1 cellular context compared by ENCODE assay signal in genomic region chr11:6377902-6378694, GRCh38.
TF ChIP-seq lines count a peak whose summit lies in the region.

No MANE protein-coding gene starts in this region.

TF ChIP-seq in K562, 482 proteins besides CTCF, POLR2A, EP300 and RAD21:
- peak; percentile 90 for TF ChIP-seq TFE3 (CRISPR knock-in tag; IDR thresholded peaks at IDR 0.05)
- no peak for TF ChIP-seq ZBTB11 (CRISPR knock-in tag; IDR thresholded peaks at IDR 0.05)
- TF ChIP-seq NFE2 (IDR thresholded peaks at IDR 0.05; ENCODE audit: low read depth): no peak
- TF ChIP-seq, protein P1, sequence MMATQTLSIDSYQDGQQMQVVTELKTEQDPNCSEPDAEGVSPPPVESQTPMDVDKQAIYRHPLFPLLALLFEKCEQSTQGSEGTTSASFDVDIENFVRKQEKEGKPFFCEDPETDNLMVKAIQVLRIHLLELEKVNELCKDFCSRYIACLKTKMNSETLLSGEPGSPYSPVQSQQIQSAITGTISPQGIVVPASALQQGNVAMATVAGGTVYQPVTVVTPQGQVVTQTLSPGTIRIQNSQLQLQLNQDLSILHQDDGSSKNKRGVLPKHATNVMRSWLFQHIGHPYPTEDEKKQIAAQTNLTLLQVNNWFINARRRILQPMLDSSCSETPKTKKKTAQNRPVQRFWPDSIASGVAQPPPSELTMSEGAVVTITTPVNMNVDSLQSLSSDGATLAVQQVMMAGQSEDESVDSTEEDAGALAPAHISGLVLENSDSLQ (IDR thresholded peaks at IDR 0.05): peak; percentile 37; the same call in 1 of the 2 replicates
- peak; percentile 85 for TF ChIP-seq MEIS2 (IDR thresholded peaks at IDR 0.05; ENCODE audit: partially characterized antibody)
- no peak for TF ChIP-seq NR2C2 (CRISPR knock-in tag; IDR thresholded peaks at IDR 0.05)
- no peak for TF ChIP-seq NR2C2 (tag; IDR thresholded peaks at IDR 0.05)
- TF ChIP-seq GTF2F1 (IDR thresholded peaks at IDR 0.05; ENCODE audit: low read depth, low read length): no peak
- no peak for TF ChIP-seq ZFX (CRISPR knock-in tag; IDR thresholded peaks at IDR 0.05)
- TF ChIP-seq BHLHE40 (IDR thresholded peaks at IDR 0.05; ENCODE audit: low read length): peak; percentile 77
- TF ChIP-seq TOE1 (IDR thresholded peaks at IDR 0.05; ENCODE audit: borderline replicate concordance): peak; percentile 55; the same call in 1 of the 2 replicates
- no peak for TF ChIP-seq TOE1 (CRISPR knock-in tag; IDR thresholded peaks at IDR 0.05; ENCODE audit: borderline replicate concordance, low read depth)
- TF ChIP-seq LCOR (CRISPR knock-in tag; IDR thresholded peaks at IDR 0.05): no peak
- peak; percentile 74 for TF ChIP-seq RAD51 (IDR thresholded peaks at IDR 0.05; ENCODE audit: borderline replicate concordance, low read depth)
- 0 out of 2 replicates have a peak, but pooled peaks have one; percentile 11 for TF ChIP-seq CTBP1 (IDR thresholded peaks at IDR 0.05; ENCODE audit: borderline replicate concordance)
- peak; percentile 74 for TF ChIP-seq USF1 (CRISPR knock-in tag; IDR thresholded peaks at IDR 0.05)
- TF ChIP-seq ETS2 (tag; IDR thresholded peaks at IDR 0.05; ENCODE audit: borderline replicate concordance, poor library complexity, severe bottlenecking): no peak
- TF ChIP-seq SLC30A9 (CRISPR knock-in tag; IDR thresholded peaks at IDR 0.05): no peak
- no peak for TF ChIP-seq MAZ (CRISPR knock-in tag; conservative IDR thresholded peaks at IDR 0.05 in 1 of 2, IDR thresholded peaks at IDR 0.05 in 1 of 2)
- TF ChIP-seq, protein P2, sequence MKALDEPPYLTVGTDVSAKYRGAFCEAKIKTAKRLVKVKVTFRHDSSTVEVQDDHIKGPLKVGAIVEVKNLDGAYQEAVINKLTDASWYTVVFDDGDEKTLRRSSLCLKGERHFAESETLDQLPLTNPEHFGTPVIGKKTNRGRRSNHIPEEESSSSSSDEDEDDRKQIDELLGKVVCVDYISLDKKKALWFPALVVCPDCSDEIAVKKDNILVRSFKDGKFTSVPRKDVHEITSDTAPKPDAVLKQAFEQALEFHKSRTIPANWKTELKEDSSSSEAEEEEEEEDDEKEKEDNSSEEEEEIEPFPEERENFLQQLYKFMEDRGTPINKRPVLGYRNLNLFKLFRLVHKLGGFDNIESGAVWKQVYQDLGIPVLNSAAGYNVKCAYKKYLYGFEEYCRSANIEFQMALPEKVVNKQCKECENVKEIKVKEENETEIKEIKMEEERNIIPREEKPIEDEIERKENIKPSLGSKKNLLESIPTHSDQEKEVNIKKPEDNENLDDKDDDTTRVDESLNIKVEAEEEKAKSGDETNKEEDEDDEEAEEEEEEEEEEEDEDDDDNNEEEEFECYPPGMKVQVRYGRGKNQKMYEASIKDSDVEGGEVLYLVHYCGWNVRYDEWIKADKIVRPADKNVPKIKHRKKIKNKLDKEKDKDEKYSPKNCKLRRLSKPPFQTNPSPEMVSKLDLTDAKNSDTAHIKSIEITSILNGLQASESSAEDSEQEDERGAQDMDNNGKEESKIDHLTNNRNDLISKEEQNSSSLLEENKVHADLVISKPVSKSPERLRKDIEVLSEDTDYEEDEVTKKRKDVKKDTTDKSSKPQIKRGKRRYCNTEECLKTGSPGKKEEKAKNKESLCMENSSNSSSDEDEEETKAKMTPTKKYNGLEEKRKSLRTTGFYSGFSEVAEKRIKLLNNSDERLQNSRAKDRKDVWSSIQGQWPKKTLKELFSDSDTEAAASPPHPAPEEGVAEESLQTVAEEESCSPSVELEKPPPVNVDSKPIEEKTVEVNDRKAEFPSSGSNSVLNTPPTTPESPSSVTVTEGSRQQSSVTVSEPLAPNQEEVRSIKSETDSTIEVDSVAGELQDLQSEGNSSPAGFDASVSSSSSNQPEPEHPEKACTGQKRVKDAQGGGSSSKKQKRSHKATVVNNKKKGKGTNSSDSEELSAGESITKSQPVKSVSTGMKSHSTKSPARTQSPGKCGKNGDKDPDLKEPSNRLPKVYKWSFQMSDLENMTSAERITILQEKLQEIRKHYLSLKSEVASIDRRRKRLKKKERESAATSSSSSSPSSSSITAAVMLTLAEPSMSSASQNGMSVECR (CRISPR knock-in tag; IDR thresholded peaks at IDR 0.05): no peak
- no peak for TF ChIP-seq MAFK (IDR thresholded peaks at IDR 0.05; ENCODE audit: low read length)
- peak; percentile 75 for TF ChIP-seq USF2 (CRISPR knock-in tag; IDR thresholded peaks at IDR 0.05)
